ENCODE assay signal across 17 cellular contexts in genomic region chr19:19039901-19040300, GRCh38. TPM values are rescaled to one million over a fixed set of nuclear protein-coding genes. Genes with fewer than 3 reads are reported as not detected.
DNase-seq lines count a peak whose midpoint lies in the region; TF ChIP-seq lines count a peak whose summit lies in the region.
"Had no signal": no experiment of that assay in that cellular context is flagged by ENCODE, and none has a peak within 500 bp of the region (broad histone marks: within the 10 kb centered on the region; RNA-seq: fewer than 3 reads in every experiment).

No MANE protein-coding gene starts in this region.

- peak overlapping the region; percentile 33; the same call in 1 of the 2 replicates for H3K27ac ChIP-seq in SU-DHL-6 (ENCODE audit: low read depth, low read length)
- peak overlapping the region; percentile 94 for H3K27ac ChIP-seq in thymus (ENCODE audit: low read depth)

- DNase-seq in activated naive CD4-positive, alpha-beta T cell treated with anti-CD3 and anti-CD28 coated beads for 36 hours: peak; percentile 48
- no peak for DNase-seq in activated naive CD4-positive, alpha-beta T cell (lab: John Stamatoyannopoulos, UW)
- peak; percentile 52 for DNase-seq in germinal center (ENCODE audit: low spot score)
- no peak for DNase-seq in DMS 273 (lab: John Stamatoyannopoulos, UW; ENCODE audit: unreplicated experiment)
- DNase-seq in GM03348 (ENCODE audit: low spot score): no peak
- DNase-seq in HUDEP-2 (lab: John Stamatoyannopoulos, UW; ENCODE audit: unreplicated experiment in 76 of 76): no peak
- DNase-seq: caudate nucleus; DND-41; mucosa of descending colon; NCI-H187 treated with DMSO at 0.1 percent for 48 hours; NCI-H526; stimulated activated CD8-positive, alpha-beta memory T cell treated with anti-CD3 and anti-CD28 coated beads, Interleukin-4, amount 100 ng/mL, for 48 hours had no signal

- no peaks in the 10 kb centered on the region for H4K20me1 ChIP-seq in SU-DHL-6 (ENCODE audit: low read depth, low read length)

- no peaks in the 10 kb centered on the region for H3K9me3 ChIP-seq in SU-DHL-6 (ENCODE audit: insufficient read depth, low read length)
- H3K9me3 ChIP-seq in thymus (ENCODE audit: control insufficient read depth): no peaks in the 10 kb centered on the region
- H3K9me3 ChIP-seq: gastrocnemius medialis, mucosa of descending colon, prostate gland had no signal

- H3K4me3 ChIP-seq in SU-DHL-6 (ENCODE audit: insufficient read depth, low read length, poor library complexity, severe bottlenecking): no peak overlapping the region
- no peak overlapping the region for H3K4me3 ChIP-seq in thymus (ENCODE audit: low read length)
- H3K4me3 ChIP-seq: gastrocnemius medialis, K562, mucosa of descending colon, prostate gland had no signal

- H3K9me2 ChIP-seq in SU-DHL-6 (replicated peaks; ENCODE audit: insufficient read depth, low read length): no peaks in the 10 kb centered on the region

- no peak for TF ChIP-seq CTCF in SU-DHL-6 (IDR thresholded peaks at IDR 0.05; ENCODE audit: insufficient read depth, low read length, poor library complexity, severe bottlenecking)

- CTCF ChIA-PET in activated naive CD4-positive, alpha-beta T cell treated with anti-CD3 and anti-CD28 coated beads for 36 hours (lab: Charles Lee): interaction anchor here (0.9 to 1.3 kb wide), 2 partner anchors 24 to 71 kb away, joined by 3 to 6 read pairs; partner anchors contain the start of gene SLC25A42

- no peak overlapping the region for H3K9ac ChIP-seq in SU-DHL-6 (ENCODE audit: low read length)

- H2AFZ ChIP-seq in SU-DHL-6 (ENCODE audit: low read depth, low read length, severe bottlenecking): no peak overlapping the region

- no peak overlapping the region for H3K4me3 Mint-ChIP-seq in activated naive CD4-positive, alpha-beta T cell treated with anti-CD3 and anti-CD28 coated beads for 36 hours

- no peaks in the 10 kb centered on the region for H3K27me3 Mint-ChIP-seq in activated naive CD4-positive, alpha-beta T cell treated with anti-CD3 and anti-CD28 coated beads for 36 hours (ENCODE audit: low read depth)

- H3K27ac Mint-ChIP-seq in activated naive CD4-positive, alpha-beta T cell treated with anti-CD3 and anti-CD28 coated beads for 36 hours: peak overlapping the region; percentile 62

- intact Hi-C loops in activated naive CD4-positive, alpha-beta T cell treated with anti-CD3 and anti-CD28 coated beads for 36 hours (cut with micrococcal nuclease): no loop called here

- H3K4me2 ChIP-seq in SU-DHL-6 (ENCODE audit: low read depth, low read length, poor library complexity, severe bottlenecking): no peak overlapping the region

- H3K36me3 ChIP-seq in SU-DHL-6 (ENCODE audit: low read length) (peaks cover 9% of the 10 kb centered on the region), thymus (ENCODE audit: control insufficient read depth, insufficient read depth) (peaks cover 43% of the 10 kb centered on the region)
- H3K36me3 ChIP-seq: prostate gland had no signal

- peaks cover 34% of the 10 kb centered on the region for H3K4me1 Mint-ChIP-seq in activated naive CD4-positive, alpha-beta T cell treated with anti-CD3 and anti-CD28 coated beads for 36 hours (ENCODE audit: low read depth)

- H3K79me2 ChIP-seq in SU-DHL-6 (ENCODE audit: insufficient read depth, low read length): peaks cover 78% of the 10 kb centered on the region

- peaks cover 5% of the 10 kb centered on the region for H3F3A ChIP-seq in SU-DHL-6 (ENCODE audit: insufficient read depth)

- WGBS in thymus: 24% methylated on average over 4 of the region's 4 CpGs

- no peaks in the 10 kb centered on the region for H3K27me3 ChIP-seq in SU-DHL-6 (ENCODE audit: low read length)
- no peaks in the 10 kb centered on the region for H3K27me3 ChIP-seq in thymus (ENCODE audit: control insufficient read depth, insufficient read depth)
- H3K27me3 ChIP-seq: gastrocnemius medialis had no signal

- no peaks in the 10 kb centered on the region for H3K9me3 Mint-ChIP-seq in activated naive CD4-positive, alpha-beta T cell treated with anti-CD3 and anti-CD28 coated beads for 36 hours

- H3K36me3 Mint-ChIP-seq in activated naive CD4-positive, alpha-beta T cell treated with anti-CD3 and anti-CD28 coated beads for 36 hours (ENCODE audit: low read depth): peaks cover 24% of the 10 kb centered on the region

- peaks cover 22% of the 10 kb centered on the region for H3K4me1 ChIP-seq in thymus (ENCODE audit: control insufficient read depth, insufficient read depth, low read length)
- H3K4me1 ChIP-seq: prostate gland had no signal

RNA-seq across cellular contexts. Expression of gene ARMC6, which starts 6.5 kb away (rescaled TPM):
- total RNA-seq in activated naive CD4-positive, alpha-beta T cell treated with anti-CD3 and anti-CD28 coated beads for 36 hours: 10 to 100 TPM; 24.2 to 24.6 TPM
- polyA plus RNA-seq in thymus: 32.6 TPM

RNA-seq across cellular contexts. Expression of gene SUGP2, which starts 6.6 kb away (rescaled TPM):
- 100 to 1,000 TPM; 149 to 154 TPM for total RNA-seq in activated naive CD4-positive, alpha-beta T cell treated with anti-CD3 and anti-CD28 coated beads for 36 hours
- polyA plus RNA-seq in thymus: 129 TPM

RNA-seq across cellular contexts. Expression of gene SLC25A42, which starts 23.9 kb away (rescaled TPM):
- 1 to 10 TPM; 6.7 to 8.5 TPM for total RNA-seq in activated naive CD4-positive, alpha-beta T cell treated with anti-CD3 and anti-CD28 coated beads for 36 hours
- polyA plus RNA-seq in thymus: 10.9 TPM

Comparison
In these comparisons a context has a peak if more than half of its experiments do, and no peak if none do; other contexts are left out.
1. DNase-seq: peak in activated naive CD4-positive, alpha-beta T cell treated with anti-CD3 and anti-CD28 coated beads for 36 hours (single experiment) and germinal center (single experiment); none in activated naive CD4-positive, alpha-beta T cell (0 of 4), DMS 273 (single experiment), GM03348 (single experiment) and HUDEP-2 (0 of 76).